10 cellular contexts compared by ENCODE assay signal in the genomic region with DNA sequence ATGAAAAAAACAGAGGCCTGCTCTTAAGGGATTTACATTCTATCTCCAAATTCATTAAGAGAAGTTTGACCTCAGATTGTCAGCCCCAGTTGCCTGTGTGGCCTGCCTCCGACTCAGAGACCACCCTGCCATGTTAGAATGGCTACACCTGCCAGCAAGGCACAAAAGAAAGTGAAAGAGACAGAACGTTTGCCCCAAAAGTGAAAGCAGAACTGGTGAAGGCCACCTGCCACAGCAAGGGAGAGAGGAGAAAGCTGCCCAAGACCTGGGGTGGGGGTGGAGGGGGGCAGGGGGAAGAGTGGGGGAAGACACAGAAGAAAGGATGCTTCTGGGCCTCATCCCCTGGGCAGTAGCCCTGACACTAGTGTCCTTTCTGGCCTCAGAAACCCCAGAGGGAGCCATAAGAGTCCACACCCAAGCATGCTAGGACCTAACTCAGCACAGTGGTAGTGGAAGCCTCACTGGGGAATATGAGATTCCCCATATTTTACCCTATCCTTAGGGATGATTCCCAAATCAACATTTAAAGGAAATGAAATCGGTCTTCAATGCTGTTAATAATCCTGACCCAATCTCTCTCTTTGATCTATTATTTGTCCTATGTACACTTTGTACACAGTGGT.
DNase-seq lines count a peak whose midpoint lies in the region; ATAC-seq and TF ChIP-seq lines count a peak whose summit lies in the region.
"Had no signal": no experiment of that assay in that cellular context is flagged by ENCODE, and none has a peak within 500 bp of the region (broad histone marks: within the 10 kb centered on the region; RNA-seq: fewer than 3 reads in every experiment).

No MANE protein-coding gene starts in this region.

- TF ChIP-seq CTCF in nephron progenitor cell (IDR thresholded peaks at IDR 0.05): no peak

- DNase-seq in activated naive CD8-positive, alpha-beta T cell treated with anti-CD3 and anti-CD28 coated beads, Interleukin-2, amount 50 U/mL, for 24 hours: no peak
- DNase-seq in G401 (ENCODE audit: low spot score) (no peak), cerebellar cortex (ENCODE audit: low spot score) (no peak), nephron progenitor cell (no peak), dedifferentiated amniotic fluid mesenchymal stem cell (ENCODE audit: extremely low spot score) (no peak)
- DNase-seq: naive thymus-derived CD4-positive, alpha-beta T cell; trophoblast cell had no signal

- peaks cover 10% of the 10 kb centered on the region for H3K4me1 Mint-ChIP-seq in activated naive CD8-positive, alpha-beta T cell treated with anti-CD3 and anti-CD28 coated beads, Interleukin-2, amount 50 U/mL, for 24 hours
- peaks cover 4% of the 10 kb centered on the region for H3K4me1 Mint-ChIP-seq in nephron progenitor cell

- H3K27me3 Mint-ChIP-seq in activated naive CD8-positive, alpha-beta T cell treated with anti-CD3 and anti-CD28 coated beads, Interleukin-2, amount 50 U/mL, for 24 hours: no peaks in the 10 kb centered on the region
- no peaks in the 10 kb centered on the region for H3K27me3 Mint-ChIP-seq in nephron progenitor cell (ENCODE audit: low read depth, poor library complexity)

- in situ Hi-C loops in G401 (cut with HindIII; ENCODE audit: low sequenced_read_pairs): no loop called here

- ATAC-seq in GM18868 (IDR thresholded peaks at IDR 0.05; ENCODE audit: unreplicated experiment): peak; percentile 97
- peak; percentile 96 for ATAC-seq in GM21576 (IDR thresholded peaks at IDR 0.05; ENCODE audit: unreplicated experiment)
- peak; percentile 99 for ATAC-seq in HG03342 (IDR thresholded peaks at IDR 0.05; ENCODE audit: unreplicated experiment)
- ATAC-seq in activated naive CD8-positive, alpha-beta T cell treated with anti-CD3 and anti-CD28 coated beads, Interleukin-2, amount 50 U/mL, for 24 hours: peak; percentile 33
- ATAC-seq: naive thymus-derived CD4-positive, alpha-beta T cell had no signal

- H3K4me3 Mint-ChIP-seq in activated naive CD8-positive, alpha-beta T cell treated with anti-CD3 and anti-CD28 coated beads, Interleukin-2, amount 50 U/mL, for 24 hours: no peak overlapping the region
- no peak overlapping the region for H3K4me3 Mint-ChIP-seq in nephron progenitor cell

- no peaks in the 10 kb centered on the region for H3K9me3 Mint-ChIP-seq in activated naive CD8-positive, alpha-beta T cell treated with anti-CD3 and anti-CD28 coated beads, Interleukin-2, amount 50 U/mL, for 24 hours
- H3K9me3 Mint-ChIP-seq in nephron progenitor cell: peaks cover 13% of the 10 kb centered on the region

- no peaks in the 10 kb centered on the region for H3K36me3 Mint-ChIP-seq in activated naive CD8-positive, alpha-beta T cell treated with anti-CD3 and anti-CD28 coated beads, Interleukin-2, amount 50 U/mL, for 24 hours (ENCODE audit: low read depth)
- H3K36me3 Mint-ChIP-seq in nephron progenitor cell (ENCODE audit: low read depth): no peaks in the 10 kb centered on the region
- H3K36me3 Mint-ChIP-seq: naive thymus-derived CD4-positive, alpha-beta T cell had no signal

- no peak overlapping the region for H3K27ac Mint-ChIP-seq in activated naive CD8-positive, alpha-beta T cell treated with anti-CD3 and anti-CD28 coated beads, Interleukin-2, amount 50 U/mL, for 24 hours
- no peak overlapping the region for H3K27ac Mint-ChIP-seq in nephron progenitor cell

Comparison
In these comparisons a context has a peak if more than half of its experiments do, and no peak if none do; other contexts are left out.
1. ATAC-seq: peak in every context shown above with its lines; median percentile 99 in HG03342; 97 in GM18868; 96 in GM21576; 33 in activated naive CD8-positive, alpha-beta T cell treated with anti-CD3 and anti-CD28 coated beads, Interleukin-2, amount 50 U/mL, for 24 hours.